ENCODE assay signal across 17 cellular contexts in genomic region chr6:22145294-22145693, GRCh38.
DNase-seq lines count a peak whose midpoint lies in the region; ATAC-seq and TF ChIP-seq lines count a peak whose summit lies in the region.
"Had no signal": no experiment of that assay in that cellular context is flagged by ENCODE, and none has a peak within 500 bp of the region (broad histone marks: within the 10 kb centered on the region; RNA-seq: fewer than 3 reads in every experiment).

No MANE protein-coding gene starts in this region.

- peak overlapping the region; percentile 58 for H3K4me2 ChIP-seq in smooth muscle cell
- no peak overlapping the region for H3K4me2 ChIP-seq in hepatocyte
- H3K4me2 ChIP-seq: KMS-11 had no signal

- CTCF ChIA-PET in RWPE1 (lab: Yijun Ruan, JAX) = interaction anchor here (0.7 kb wide), 1 partner anchor 86 kb away, joined by 3 read pairs; no protein-coding TSS in a partner anchor

- H3K27ac ChIP-seq in foreskin keratinocyte = no peak overlapping the region
- H3K27ac ChIP-seq in smooth muscle cell (ENCODE audit: low read depth) = peak overlapping the region; percentile 52
- no peak overlapping the region for H3K27ac ChIP-seq in RWPE1
- no peak overlapping the region for H3K27ac ChIP-seq in hepatocyte
- H3K27ac ChIP-seq: epithelial cell of prostate, KMS-11, right lobe of liver had no signal

- H3K4me1 ChIP-seq in foreskin keratinocyte (no peaks in the 10 kb centered on the region), smooth muscle cell (ENCODE audit: low read depth) (peaks cover 52% of the 10 kb centered on the region), hepatocyte (ENCODE audit: insufficient read depth) (peaks cover 37% of the 10 kb centered on the region)
- H3K4me1 ChIP-seq: right lobe of liver had no signal

- DNase-seq in NCI-H748 (lab: John Stamatoyannopoulos, UW; ENCODE audit: unreplicated experiment) = peak; percentile 70
- DNase-seq in NCI-H748 treated with DMSO at 0.1 percent for 48 hours (lab: John Stamatoyannopoulos, UW) = no peak
- peak; percentile 55 for DNase-seq in NCI-H2029 treated with DMSO at 0.1 percent for 48 hours (lab: John Stamatoyannopoulos, UW)
- DNase-seq in foreskin keratinocyte = no peak
- no peak for DNase-seq in smooth muscle cell (lab: John Stamatoyannopoulos, UW; ENCODE audit: unreplicated experiment)
- no peak for DNase-seq in RWPE1 (ENCODE audit: low spot score)
- DNase-seq in hepatocyte (ENCODE audit: low spot score) = no peak
- DNase-seq: activated B cell treated with CpG ODN at 0.5 μM for 24 hours; activated CD8-positive, alpha-beta T cell treated with anti-CD3 and anti-CD28 coated beads, Interleukin-2, amount 10 ng/mL, durations not matched to agents 7 days and 5 days; CD4-positive, CD25-positive, alpha-beta regulatory T cell; left cardiac atrium; right lobe of liver; SIG-M5 had no signal

- H4K20me1 ChIP-seq in smooth muscle cell (ENCODE audit: low read depth) (no peaks in the 10 kb centered on the region), hepatocyte (ENCODE audit: insufficient read depth, poor library complexity, severe bottlenecking) (no peaks in the 10 kb centered on the region)

- no peaks in the 10 kb centered on the region for H3K27me3 ChIP-seq in foreskin keratinocyte
- no peaks in the 10 kb centered on the region for H3K27me3 ChIP-seq in smooth muscle cell (ENCODE audit: low read depth)
- H3K27me3 ChIP-seq in hepatocyte = no peaks in the 10 kb centered on the region
- H3K27me3 ChIP-seq: right lobe of liver had no signal

- ATAC-seq in foreskin keratinocyte (peak; percentile 18), GM19452 (IDR thresholded peaks at IDR 0.05; ENCODE audit: unreplicated experiment) (no peak)
- ATAC-seq: HCT116, right lobe of liver had no signal

- H3K9me2 ChIP-seq in hepatocyte (replicated peaks; ENCODE audit: insufficient read depth) = no peaks in the 10 kb centered on the region

- H3K4me3 ChIP-seq in smooth muscle cell (no peak overlapping the region), hepatocyte (no peak overlapping the region)
- H3K4me3 ChIP-seq: right lobe of liver had no signal

- H3K9ac ChIP-seq in smooth muscle cell (ENCODE audit: low read depth) = no peak overlapping the region
- H3K9ac ChIP-seq: KMS-11 had no signal

- no peak overlapping the region for H2AFZ ChIP-seq in smooth muscle cell (ENCODE audit: low read depth)
- no peak overlapping the region for H2AFZ ChIP-seq in hepatocyte

- 83% methylated on average over 5 of the region's 5 CpGs for WGBS in smooth muscle cell (ENCODE audit: low lambda C conversion rate)
- 87% methylated on average over 5 of the region's 5 CpGs for WGBS in hepatocyte (ENCODE audit: low lambda C conversion rate, missing lambda C conversion rate)

- H3K9me3 ChIP-seq in smooth muscle cell (replicated peaks; ENCODE audit: low read depth) = no peaks in the 10 kb centered on the region
- no peaks in the 10 kb centered on the region for H3K9me3 ChIP-seq in hepatocyte (ENCODE audit: low read depth)
- H3K9me3 ChIP-seq: right lobe of liver had no signal

- POLR2A ChIA-PET in RWPE1 (lab: Yijun Ruan, JAX; ENCODE audit: low non-redundant PET) = no interaction called here

- TF ChIP-seq CTCF in foreskin keratinocyte (conservative IDR thresholded peaks at IDR 0.05) (no peak), smooth muscle cell (IDR thresholded peaks at IDR 0.05; ENCODE audit: borderline replicate concordance, insufficient read depth, poor library complexity, severe bottlenecking) (no peak), RWPE1 (conservative IDR thresholded peaks at IDR 0.05; ENCODE audit: low read depth) (no peak), hepatocyte (IDR thresholded peaks at IDR 0.05; ENCODE audit: poor library complexity) (no peak)

- H3K79me2 ChIP-seq in smooth muscle cell (ENCODE audit: low read depth) (no peaks in the 10 kb centered on the region), hepatocyte (no peaks in the 10 kb centered on the region)

- H3F3A ChIP-seq in smooth muscle cell (ENCODE audit: low read depth) = peaks cover 28% of the 10 kb centered on the region

- H3K36me3 ChIP-seq in smooth muscle cell (ENCODE audit: low read depth) (no peaks in the 10 kb centered on the region), hepatocyte (replicated peaks; ENCODE audit: insufficient read depth, low read depth) (no peaks in the 10 kb centered on the region)
- H3K36me3 ChIP-seq: right lobe of liver had no signal

Comparison
In these comparisons a context has a peak if more than half of its experiments do, and no peak if none do; other contexts are left out.
1. DNase-seq: peak in NCI-H748 (single experiment) and NCI-H2029 treated with DMSO at 0.1 percent for 48 hours (single experiment); none in NCI-H748 treated with DMSO at 0.1 percent for 48 hours (single experiment), foreskin keratinocyte (0 of 2), smooth muscle cell (single experiment), RWPE1 (single experiment) and hepatocyte (single experiment).